Comparison of ENCODE assay signal across 13 cellular contexts in genomic region chr11:117580866-117581265, GRCh38.
DNase-seq lines count a peak whose midpoint lies in the region; TF ChIP-seq lines count a peak whose summit lies in the region.
"Had no signal": no experiment of that assay in that cellular context is flagged by ENCODE, and none has a peak within 500 bp of the region (broad histone marks: within the 10 kb centered on the region; RNA-seq: fewer than 3 reads in every experiment).

No MANE protein-coding gene starts in this region.

- DNase-seq in activated effector memory CD4-positive, alpha-beta T cell treated with anti-CD3 and anti-CD28 coated beads, Interleukin-2, amount 50 U/mL, for 16 hours: peak; percentile 44
- DNase-seq in activated effector memory CD4-positive, alpha-beta T cell treated with Interleukin-2 at 50 U/mL for 16 hours: no peak
- peak; percentile 19 for DNase-seq in NCI-H1417 treated with DMSO at 0.1 percent for 48 hours (lab: John Stamatoyannopoulos, UW)
- peak; percentile 20 for DNase-seq in chondrocyte (ENCODE audit: low spot score)
- no peak for DNase-seq in RKO (ENCODE audit: low spot score)
- DNase-seq in mesenteric fat pad (ENCODE audit: low spot score): no peak
- DNase-seq: BE2C; CD8-positive, alpha-beta T cell; COR-L47; DMS153; GF-D8; HCEC 1CT; HFFc6 had no signal

- H3K4me1 Mint-ChIP-seq in chondrocyte (ENCODE audit: low read depth): peaks cover 7% of the 10 kb centered on the region

- no peaks in the 10 kb centered on the region for H3K36me3 Mint-ChIP-seq in chondrocyte (ENCODE audit: low read depth)
- H3K36me3 Mint-ChIP-seq: CD8-positive, alpha-beta T cell had no signal

- no peaks in the 10 kb centered on the region for H3K9me3 Mint-ChIP-seq in chondrocyte (ENCODE audit: low read depth)
- H3K9me3 Mint-ChIP-seq: CD8-positive, alpha-beta T cell; HFFc6 had no signal

- H3K27me3 Mint-ChIP-seq in chondrocyte (ENCODE audit: low read depth): peaks cover 29% of the 10 kb centered on the region

- TF ChIP-seq CTCF in chondrocyte (IDR thresholded peaks at IDR 0.05): no peak

- no peak overlapping the region for H3K27ac Mint-ChIP-seq in chondrocyte (ENCODE audit: unreplicated experiment)
- H3K27ac Mint-ChIP-seq: CD8-positive, alpha-beta T cell; HFFc6 had no signal

- no peak overlapping the region for H3K4me3 Mint-ChIP-seq in chondrocyte (ENCODE audit: unreplicated experiment)
- H3K4me3 Mint-ChIP-seq: CD8-positive, alpha-beta T cell; HFFc6 had no signal

Comparison
In these comparisons a context has a peak if more than half of its experiments do, and no peak if none do; other contexts are left out.
1. DNase-seq: peak in activated effector memory CD4-positive, alpha-beta T cell treated with anti-CD3 and anti-CD28 coated beads, Interleukin-2, amount 50 U/mL, for 16 hours (single experiment), NCI-H1417 treated with DMSO at 0.1 percent for 48 hours (single experiment) and chondrocyte (single experiment); none in activated effector memory CD4-positive, alpha-beta T cell treated with Interleukin-2 at 50 U/mL for 16 hours (single experiment), RKO (single experiment) and mesenteric fat pad (single experiment).